In genomic region chr1:225999227-225999911, GRCh38 we compare ENCODE assay signal across 8 cellular contexts. TPM values are rescaled to one million over a fixed set of nuclear protein-coding genes. Genes with fewer than 3 reads are reported as not detected.
DNase-seq lines count a peak whose midpoint lies in the region; FAIRE-seq and TF ChIP-seq lines count a peak whose summit lies in the region.

TSS of gene SDE2 (minus strand) at chr1:225999343. CDS start at chr1:225999312, 31 bp downstream.

- in situ Hi-C loops in SK-MEL-5 (cut with HindIII; ENCODE audit: low pct_unique_long_range_greater_than_20kb, low sequenced_read_pairs), result no loop called here

- peak; percentile 100 for DNase-seq in GF-D8 (lab: John Stamatoyannopoulos, UW)
- peak; percentile 100 for DNase-seq in HEK293T (ENCODE audit: extremely low spot score)
- DNase-seq in MV-4-11 (lab: John Stamatoyannopoulos, UW), result peak; percentile 98
- peak; percentile 98 for DNase-seq in SK-MEL-5 (ENCODE audit: low read depth, low spot score)
- peak; percentile 100 for DNase-seq in activated naive CD4-positive, alpha-beta T cell treated with Interleukin-2 at 50 U/mL for 16 hours
- peak; percentile 89 to 94 for DNase-seq in frontal cortex (ENCODE audit: low spot score in 2 of 2)
- DNase-seq in substantia nigra (lab: John Stamatoyannopoulos, UW), result peak; percentile 93 to 99 (median 98)

- FAIRE-seq in frontal cortex (lab: Jason Lieb, UNC), result no peak

- H3K27me3 ChIP-seq in neutrophil, result no peaks in the 10 kb centered on the region

- H3K36me3 ChIP-seq in neutrophil, result peaks cover under 1% of the 10 kb centered on the region

- TF ChIP-seq CTCF in neutrophil (IDR thresholded peaks at IDR 0.05), result peak; percentile 59

- peak within 1 kb of the TSS; percentile 64 to 88 for H3K4me3 ChIP-seq in neutrophil (ENCODE audit: low read depth in 1 of 2, low read length in 1 of 2)

- H3K9me3 ChIP-seq in neutrophil, result no peaks in the 10 kb centered on the region

- CTCF ChIA-PET in HEK293T (lab: Yijun Ruan, JAX), result interaction anchor here (0.5 to 1.7 kb wide), 4 partner anchors 12 to 525 kb away, joined by 3 to 7 read pairs (median 4); partner anchors contain the start of gene SRP9

- H3K27ac ChIP-seq in neutrophil (peak within 1 kb of the TSS; percentile 98), substantia nigra (ENCODE audit: low read depth, low read length, poor library complexity, severe bottlenecking) (peak within 1 kb of the TSS; percentile 96)

- POLR2A ChIA-PET in HEK293T (lab: Yijun Ruan, JAX), result interaction anchor here (0.5 to 4.2 kb wide), 36 partner anchors 9 to 674 kb away, joined by 3 to 61 read pairs (median 4); partner anchors contain the start of genes H3-3A, PYCR2, SRP9 and TMEM63A

- H3K4me1 ChIP-seq in neutrophil (ENCODE audit: control insufficient read depth in 1 of 2, insufficient read depth in 1 of 2, low read depth in 1 of 2, low read length in 1 of 2), result peaks cover 59 to 66% of the 10 kb centered on the region in 2 experiments

TF ChIP-seq in HEK293T, 16 proteins besides CTCF, POLR2A, EP300 and RAD21:
- TF ChIP-seq FOXM1 (IDR thresholded peaks at IDR 0.05; ENCODE audit: borderline replicate concordance) (no peak; the same call in 1 of the 2 replicates), NFRKB (IDR thresholded peaks at IDR 0.05) (no peak), PKNOX1 (IDR thresholded peaks at IDR 0.05) (peak; percentile 60; the same call in 1 of the 2 replicates), CTBP1 (IDR thresholded peaks at IDR 0.05; ENCODE audit: borderline replicate concordance) (peak; percentile 86), ELF4 (IDR thresholded peaks at IDR 0.05) (peak; percentile 70)
TF ChIP-seq in HEK293T: peak in this region for 3.

RNA-seq across cellular contexts. Expression of gene SDE2, which starts in this region (rescaled TPM):
- 31.2 and 32.0 TPM in 2 replicates for total RNA-seq in SK-MEL-5 (2014; rRNA removed; shearing (Covaris generic))
- polyA plus RNA-seq in SK-MEL-5 (2015; cell fraction: cytosol; rRNA removed), result 19.9 and 22.6 TPM in 2 replicates
- polyA plus RNA-seq in SK-MEL-5 (2015; cell fraction: nucleus; rRNA removed), result 12.3 and 16.7 TPM in 2 replicates
- 40.4 TPM for total RNA-seq in frontal cortex

Comparison
In these comparisons a context has a peak if more than half of its experiments do, and no peak if none do; other contexts are left out.
1. Peak in every context shown above with its lines: DNase-seq, H3K4me3 ChIP-seq and H3K27ac ChIP-seq.